Comparison of ENCODE assay signal across 8 cellular contexts in genomic region chr17:42312285-42313130, GRCh38. TPM values are rescaled to one million over a fixed set of nuclear protein-coding genes. Genes with fewer than 3 reads are reported as not detected.
DNase-seq lines count a peak whose midpoint lies in the region; ATAC-seq, FAIRE-seq and TF ChIP-seq lines count a peak whose summit lies in the region.

No MANE protein-coding gene starts in this region.

- H3K4me3 ChIP-seq in A549, result no peak overlapping the region

- no peaks in the 10 kb centered on the region for H3K9me3 ChIP-seq in A549

- peak overlapping the region; percentile 36 to 76; a peak in 3 of 6 replicates for H3K27ac ChIP-seq in A549

- CTCF ChIA-PET in A549 (lab: Yijun Ruan, JAX), result interaction anchor here (0.6 to 31.0 kb wide), 58 partner anchors 10 to 510 kb away, joined by 3 to 1360 read pairs (median 5); partner anchors contain the start of genes CAVIN1, NAGLU, STAT3 and STAT5A

- H3K4me1 ChIP-seq in A549, result peaks cover 13% of the 10 kb centered on the region

- TF ChIP-seq POLR2A in A549 (IDR thresholded peaks at IDR 0.05; ENCODE audit: low read length), result no peak

- H3K4me2 ChIP-seq in A549, result peak overlapping the region; percentile 64

- no peak for FAIRE-seq in A549 (lab: Jason Lieb, UNC)

- TF ChIP-seq EP300 in A549 (IDR thresholded peaks at IDR 0.05), result no peak

- DNase-seq in A549 (ENCODE audit: low read depth in 1 of 2, low spot score in 1 of 2) (peak; percentile 77 to 86), NCI-H1930 (lab: John Stamatoyannopoulos, UW) (peak; percentile 66 to 71), kidney glomerular epithelial cell (lab: John Stamatoyannopoulos, UW) (peak; percentile 32), COLO829 (ENCODE audit: low spot score) (no peak)
- DNase-seq in activated CD4-positive, CD25-positive, alpha-beta regulatory T cell treated with anti-CD3 and anti-CD28 coated beads, Interleukin-2, amount 50 U/mL, for 72 hours, result peak; percentile 74
- DNase-seq in central memory CD4-positive, alpha-beta T cell, result peak; percentile 72
- DNase-seq in stimulated activated CD4-positive, alpha-beta T cell treated with anti-CD3 and anti-CD28 coated beads, Interleukin-1b, Interleukin-23, amount 100 ng/mL, for 1 hour (ENCODE audit: low read depth in 2 of 2), result peak; percentile 55 to 56

- 61% methylated on average over 33 of the region's 54 CpGs for WGBS in A549 (ENCODE audit: missing lambda C conversion rate)

- TF ChIP-seq RAD21 in A549 (conservative IDR thresholded peaks at IDR 0.05 in 1 of 2, IDR thresholded peaks at IDR 0.05 in 1 of 2), result peak; percentile 84 to 91

- TF ChIP-seq CTCF in A549 (IDR thresholded peaks at IDR 0.05), result peak; percentile 77

- POLR2A ChIA-PET in A549 (lab: Yijun Ruan, JAX), result interaction anchor here (1.0 to 1.9 kb wide), 2 partner anchors 35 to 110 kb away, joined by 3 to 6 read pairs; partner anchors contain the start of gene CAVIN1

- ATAC-seq in A549 (peak; percentile 74 to 89), GM18907 (IDR thresholded peaks at IDR 0.05; ENCODE audit: unreplicated experiment) (peak; percentile 53)

TF ChIP-seq in A549, 52 proteins besides CTCF, POLR2A, EP300 and RAD21:
- TF ChIP-seq EHF (CRISPR knock-in tag; IDR thresholded peaks at IDR 0.05), result no peak
- TF ChIP-seq, protein P1, sequence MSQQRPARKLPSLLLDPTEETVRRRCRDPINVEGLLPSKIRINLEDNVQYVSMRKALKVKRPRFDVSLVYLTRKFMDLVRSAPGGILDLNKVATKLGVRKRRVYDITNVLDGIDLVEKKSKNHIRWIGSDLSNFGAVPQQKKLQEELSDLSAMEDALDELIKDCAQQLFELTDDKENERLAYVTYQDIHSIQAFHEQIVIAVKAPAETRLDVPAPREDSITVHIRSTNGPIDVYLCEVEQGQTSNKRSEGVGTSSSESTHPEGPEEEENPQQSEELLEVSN (IDR thresholded peaks at IDR 0.05; ENCODE audit: borderline replicate concordance, low read depth), result peak; percentile 69
- no peak for TF ChIP-seq NFE2L2 (conservative IDR thresholded peaks at IDR 0.05; ENCODE audit: low read length)
- TF ChIP-seq, protein P2, sequence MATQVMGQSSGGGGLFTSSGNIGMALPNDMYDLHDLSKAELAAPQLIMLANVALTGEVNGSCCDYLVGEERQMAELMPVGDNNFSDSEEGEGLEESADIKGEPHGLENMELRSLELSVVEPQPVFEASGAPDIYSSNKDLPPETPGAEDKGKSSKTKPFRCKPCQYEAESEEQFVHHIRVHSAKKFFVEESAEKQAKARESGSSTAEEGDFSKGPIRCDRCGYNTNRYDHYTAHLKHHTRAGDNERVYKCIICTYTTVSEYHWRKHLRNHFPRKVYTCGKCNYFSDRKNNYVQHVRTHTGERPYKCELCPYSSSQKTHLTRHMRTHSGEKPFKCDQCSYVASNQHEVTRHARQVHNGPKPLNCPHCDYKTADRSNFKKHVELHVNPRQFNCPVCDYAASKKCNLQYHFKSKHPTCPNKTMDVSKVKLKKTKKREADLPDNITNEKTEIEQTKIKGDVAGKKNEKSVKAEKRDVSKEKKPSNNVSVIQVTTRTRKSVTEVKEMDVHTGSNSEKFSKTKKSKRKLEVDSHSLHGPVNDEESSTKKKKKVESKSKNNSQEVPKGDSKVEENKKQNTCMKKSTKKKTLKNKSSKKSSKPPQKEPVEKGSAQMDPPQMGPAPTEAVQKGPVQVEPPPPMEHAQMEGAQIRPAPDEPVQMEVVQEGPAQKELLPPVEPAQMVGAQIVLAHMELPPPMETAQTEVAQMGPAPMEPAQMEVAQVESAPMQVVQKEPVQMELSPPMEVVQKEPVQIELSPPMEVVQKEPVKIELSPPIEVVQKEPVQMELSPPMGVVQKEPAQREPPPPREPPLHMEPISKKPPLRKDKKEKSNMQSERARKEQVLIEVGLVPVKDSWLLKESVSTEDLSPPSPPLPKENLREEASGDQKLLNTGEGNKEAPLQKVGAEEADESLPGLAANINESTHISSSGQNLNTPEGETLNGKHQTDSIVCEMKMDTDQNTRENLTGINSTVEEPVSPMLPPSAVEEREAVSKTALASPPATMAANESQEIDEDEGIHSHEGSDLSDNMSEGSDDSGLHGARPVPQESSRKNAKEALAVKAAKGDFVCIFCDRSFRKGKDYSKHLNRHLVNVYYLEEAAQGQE (IDR thresholded peaks at IDR 0.05), result no peak
- TF ChIP-seq KDM1A (IDR thresholded peaks at IDR 0.05; ENCODE audit: low read depth), result no peak
- no peak; a peak in 1 of 5 replicates for TF ChIP-seq JUN (IDR thresholded peaks at IDR 0.05)
- TF ChIP-seq, protein P3, sequence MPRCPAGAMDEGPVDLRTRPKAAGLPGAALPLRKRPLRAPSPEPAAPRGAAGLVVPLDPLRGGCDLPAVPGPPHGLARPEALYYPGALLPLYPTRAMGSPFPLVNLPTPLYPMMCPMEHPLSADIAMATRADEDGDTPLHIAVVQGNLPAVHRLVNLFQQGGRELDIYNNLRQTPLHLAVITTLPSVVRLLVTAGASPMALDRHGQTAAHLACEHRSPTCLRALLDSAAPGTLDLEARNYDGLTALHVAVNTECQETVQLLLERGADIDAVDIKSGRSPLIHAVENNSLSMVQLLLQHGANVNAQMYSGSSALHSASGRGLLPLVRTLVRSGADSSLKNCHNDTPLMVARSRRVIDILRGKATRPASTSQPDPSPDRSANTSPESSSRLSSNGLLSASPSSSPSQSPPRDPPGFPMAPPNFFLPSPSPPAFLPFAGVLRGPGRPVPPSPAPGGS (IDR thresholded peaks at IDR 0.05), result no peak
- TF ChIP-seq SMC3 (IDR thresholded peaks at IDR 0.05), result peak; percentile 82
- TF ChIP-seq MAX (IDR thresholded peaks at IDR 0.05), result peak; percentile 71

RNA-seq across cellular contexts. Expression of gene STAT5A, which starts 24.2 kb away (rescaled TPM):
- polyA plus RNA-seq in A549 (2011; rRNA removed) (2.2 and 3.1 TPM in 2 replicates), A549 (2017; fragmentation: RNase III; extraction: RNeasy Plus Mini Kit Qiagen cat#74134 plus additional on column Dnase treatment) (3.9 to 4.4 TPM (median 4.0 TPM) in 3 replicates)
- 2.6 and 3.3 TPM in 2 replicates for polyA plus RNA-seq in A549 (2012; cell fraction: cytosol; rRNA removed)
- polyA plus RNA-seq in A549 (2012; cell fraction: nucleus; rRNA removed), result 5.6 and 7.9 TPM in 2 replicates
- 2.9 and 4.3 TPM in 2 replicates for polyA minus RNA-seq in A549 (2011; rRNA and poly(A)+ RNA removed)

RNA-seq across cellular contexts. Expression of gene STAT5B, which starts 36.3 kb away (rescaled TPM):
- polyA plus RNA-seq in A549 (2011; rRNA removed) (37.6 and 51.7 TPM in 2 replicates), A549 (2017; fragmentation: RNase III; extraction: RNeasy Plus Mini Kit Qiagen cat#74134 plus additional on column Dnase treatment) (29.4 to 33.1 TPM (median 31.2 TPM) in 3 replicates)
- 24.8 and 30.3 TPM in 2 replicates for polyA plus RNA-seq in A549 (2012; cell fraction: cytosol; rRNA removed)
- 66.8 and 69.5 TPM in 2 replicates for polyA plus RNA-seq in A549 (2012; cell fraction: nucleus; rRNA removed)
- 41.5 and 41.7 TPM in 2 replicates for polyA minus RNA-seq in A549 (2011; rRNA and poly(A)+ RNA removed)
